Comparison of ENCODE assay signal across 26 cellular contexts in the genomic region with DNA sequence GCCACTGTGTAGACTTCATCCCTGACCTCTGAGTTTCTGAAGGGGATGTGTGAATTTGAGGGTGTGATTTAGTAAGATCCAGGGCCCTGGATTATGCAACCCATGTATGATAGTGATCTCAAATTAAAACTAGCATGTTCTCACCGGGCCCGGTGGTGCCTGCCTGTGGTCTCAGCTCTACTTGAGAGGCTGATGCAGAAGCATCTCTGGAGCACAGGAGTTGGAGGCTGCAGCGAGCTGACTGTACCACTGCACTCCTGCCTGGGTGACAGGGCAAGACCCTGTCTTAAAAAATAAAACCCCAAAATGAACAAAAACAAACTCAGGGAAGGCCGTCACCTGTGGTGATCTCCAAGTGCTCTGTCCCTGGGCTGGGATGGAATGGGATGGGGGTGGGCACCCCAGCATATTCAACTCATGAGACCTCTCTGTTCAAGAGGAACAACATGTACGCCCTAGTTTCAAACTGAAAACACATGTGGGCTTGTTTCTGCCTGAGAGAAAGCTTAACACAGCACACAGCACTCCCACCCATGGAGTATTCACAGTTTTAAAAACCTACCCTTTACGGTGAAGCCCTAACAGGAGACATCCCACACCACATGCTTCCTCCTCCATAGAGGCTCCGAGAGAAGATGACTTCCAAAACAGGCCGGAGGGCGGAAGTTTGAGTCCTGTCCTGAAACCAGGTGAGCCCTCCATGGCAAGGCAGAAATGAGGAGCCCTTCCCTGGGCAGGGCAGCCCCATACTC.
"Had no signal": no experiment of that assay in that cellular context is flagged by ENCODE, and none has a peak within 500 bp of the region (broad histone marks: within the 10 kb centered on the region; RNA-seq: fewer than 3 reads in every experiment).

No MANE protein-coding gene starts in this region.

- ATAC-seq: gastrocnemius medialis; heart left ventricle; left lobe of liver; sciatic nerve; stimulated activated naive CD8-positive, alpha-beta T cell treated with anti-CD3 and anti-CD28 coated beads, Interleukin-15, amount 100 ng/mL, for 72 hours had no signal

- H3K27ac ChIP-seq: gastrocnemius medialis, heart left ventricle, hepatocyte, neural progenitor cell, parathyroid adenoma, right atrium auricular region, suprapubic skin, vagina had no signal

- H3K79me2 ChIP-seq: hepatocyte had no signal

- H3K4me1 ChIP-seq: parathyroid adenoma had no signal

- H3K9me3 Mint-ChIP-seq: memory B cell; nephron; neural progenitor cell; stimulated activated naive CD8-positive, alpha-beta T cell treated with anti-CD3 and anti-CD28 coated beads, Interleukin-15, amount 100 ng/mL, for 72 hours had no signal

- H3K4me3 Mint-ChIP-seq: memory B cell; nephron; neural progenitor cell; stimulated activated naive CD8-positive, alpha-beta T cell treated with anti-CD3 and anti-CD28 coated beads, Interleukin-15, amount 100 ng/mL, for 72 hours had no signal

- H3K36me3 ChIP-seq: neural progenitor cell had no signal

- H3K27me3 ChIP-seq: dorsolateral prefrontal cortex, gastrocnemius medialis, heart left ventricle, hepatocyte, right atrium auricular region, suprapubic skin, vagina had no signal

- H3K4me2 ChIP-seq: hepatocyte, neural progenitor cell, smooth muscle cell had no signal

- H2AFZ ChIP-seq: hepatocyte, neural progenitor cell, parathyroid adenoma had no signal

- DNase-seq: dorsolateral prefrontal cortex; effector CD4-positive, alpha-beta T cell; foreskin fibroblast; gastrocnemius medialis; heart left ventricle; kidney; stimulated activated CD4-positive, alpha-beta T cell treated with anti-CD3 and anti-CD28 coated beads, Interleukin-12 subunit alpha, Interleukin-12 subunit beta, amount 100 ng/mL, for 4 hours; stimulated activated CD4-positive, alpha-beta T cell treated with anti-CD3 and anti-CD28 coated beads, Interleukin-1b, Interleukin-23, amount 100 ng/mL, for 48 hours; stimulated activated CD4-positive, alpha-beta T cell treated with anti-CD3 and anti-CD28 coated beads, Interleukin-4, amount 100 ng/mL, for 1 hour; stimulated activated CD8-positive, alpha-beta memory T cell treated with anti-CD3 and anti-CD28 coated beads, Interleukin-4, amount 100 ng/mL, for 48 hours; stimulated activated naive CD4-positive, alpha-beta T cell; stimulated activated naive CD8-positive, alpha-beta T cell treated with anti-CD3 and anti-CD28 coated beads, Interleukin-15, amount 100 ng/mL, for 72 hours; trophoblast cell had no signal

- H3K27me3 Mint-ChIP-seq: memory B cell; stimulated activated naive CD8-positive, alpha-beta T cell treated with anti-CD3 and anti-CD28 coated beads, Interleukin-15, amount 100 ng/mL, for 72 hours had no signal

- H3K4me3 ChIP-seq: dorsolateral prefrontal cortex, gastrocnemius medialis, heart left ventricle, hepatocyte, lung, neural progenitor cell, right atrium auricular region, smooth muscle cell, suprapubic skin, vagina had no signal

- H3K27ac Mint-ChIP-seq: memory B cell, nephron, neural progenitor cell, progenitor cell of endocrine pancreas had no signal
